ENCODE assay signal across 15 cellular contexts in genomic region chr9:98576354-98576753, GRCh38.
DNase-seq lines count a peak whose midpoint lies in the region; ATAC-seq and TF ChIP-seq lines count a peak whose summit lies in the region.
"Had no signal": no experiment of that assay in that cellular context is flagged by ENCODE, and none has a peak within 500 bp of the region (broad histone marks: within the 10 kb centered on the region; RNA-seq: fewer than 3 reads in every experiment).

No MANE protein-coding gene starts in this region.

- no peaks in the 10 kb centered on the region for H3K9me3 ChIP-seq in gastroesophageal sphincter
- H3K9me3 ChIP-seq: MG63 had no signal

- H3K27me3 ChIP-seq in gastroesophageal sphincter: peaks cover 52% of the 10 kb centered on the region
- H3K27me3 ChIP-seq: MG63 had no signal

- no peaks in the 10 kb centered on the region for H3K36me3 Mint-ChIP-seq in activated CD8-positive, alpha-beta memory T cell treated with anti-CD3 and anti-CD28 coated beads, Interleukin-2, amount 10 ng/mL, durations not matched to agents 7 days and 5 days
- no peaks in the 10 kb centered on the region for H3K36me3 Mint-ChIP-seq in activated T-helper 1 cell treated with anti-CD3 and anti-CD28 coated beads, Interleukin-12 subunit alpha, Interleukin-12 subunit beta, Interleukin-2, Interleukin-4 antibody, amounts not matched to agents 30 ng/mL and 10 ng/mL and 1 ng/mL, durations not matched to agents 14 hours and 24 hours and 36 hours (ENCODE audit: low read depth)

- 78 to 80% methylated on average over 3 of the region's 3 CpGs for WGBS in gastroesophageal sphincter (ENCODE audit: low coverage in 1 of 2), 2 donors

- H3K4me1 Mint-ChIP-seq in activated CD8-positive, alpha-beta memory T cell treated with anti-CD3 and anti-CD28 coated beads, Interleukin-2, amount 10 ng/mL, durations not matched to agents 7 days and 5 days: peaks cover 22% of the 10 kb centered on the region
- H3K4me1 Mint-ChIP-seq in activated T-helper 1 cell treated with anti-CD3 and anti-CD28 coated beads, Interleukin-12 subunit alpha, Interleukin-12 subunit beta, Interleukin-2, Interleukin-4 antibody, amounts not matched to agents 30 ng/mL and 10 ng/mL and 1 ng/mL, durations not matched to agents 14 hours and 24 hours and 36 hours (ENCODE audit: low read depth): peaks cover 24% of the 10 kb centered on the region
- H3K4me1 Mint-ChIP-seq in stimulated activated naive CD8-positive, alpha-beta T cell treated with anti-CD3 and anti-CD28 coated beads, Interleukin-15, amount 100 ng/mL, for 72 hours: peaks cover 18% of the 10 kb centered on the region
- H3K4me1 Mint-ChIP-seq: GM23338 had no signal

- intact Hi-C loops in activated T-helper 1 cell treated with anti-CD3 and anti-CD28 coated beads, Interleukin-12 subunit alpha, Interleukin-12 subunit beta, Interleukin-2, Interleukin-4 antibody, amounts not matched to agents 30 ng/mL and 10 ng/mL and 1 ng/mL, durations not matched to agents 14 hours and 24 hours and 36 hours (cut with micrococcal nuclease): no loop called here

- no peak overlapping the region for H3K27ac ChIP-seq in gastroesophageal sphincter

- no peak for TF ChIP-seq EP300 in gastroesophageal sphincter (IDR thresholded peaks at IDR 0.05)

- H3K27ac Mint-ChIP-seq in activated CD8-positive, alpha-beta memory T cell treated with anti-CD3 and anti-CD28 coated beads, Interleukin-2, amount 10 ng/mL, durations not matched to agents 7 days and 5 days: peak overlapping the region; percentile 61
- H3K27ac Mint-ChIP-seq in activated T-helper 1 cell treated with anti-CD3 and anti-CD28 coated beads, Interleukin-12 subunit alpha, Interleukin-12 subunit beta, Interleukin-2, Interleukin-4 antibody, amounts not matched to agents 30 ng/mL and 10 ng/mL and 1 ng/mL, durations not matched to agents 14 hours and 24 hours and 36 hours: no peak overlapping the region
- H3K27ac Mint-ChIP-seq in stimulated activated naive CD8-positive, alpha-beta T cell treated with anti-CD3 and anti-CD28 coated beads, Interleukin-15, amount 100 ng/mL, for 72 hours: peak overlapping the region; percentile 8 to 21

- DNase-seq in activated CD8-positive, alpha-beta memory T cell treated with anti-CD3 and anti-CD28 coated beads, Interleukin-2, amount 10 ng/mL, durations not matched to agents 7 days and 5 days: no peak
- no peak for DNase-seq in activated CD8-positive, alpha-beta memory T cell treated with anti-CD3 and anti-CD28 coated beads for 24 hours
- no peak for DNase-seq in activated T-helper 1 cell treated with anti-CD3 and anti-CD28 coated beads, Interleukin-12 subunit alpha, Interleukin-12 subunit beta, Interleukin-2, Interleukin-4 antibody, amounts not matched to agents 30 ng/mL and 10 ng/mL and 1 ng/mL, durations not matched to agents 14 hours and 24 hours and 36 hours (ENCODE audit: low spot score)
- no peak for DNase-seq in stimulated activated naive CD8-positive, alpha-beta T cell treated with anti-CD3 and anti-CD28 coated beads, Interleukin-15, amount 100 ng/mL, for 72 hours
- DNase-seq in germinal center (ENCODE audit: low spot score) (no peak), anterior cingulate cortex (lab: John Stamatoyannopoulos, UW) (no peak)
- DNase-seq: activated naive CD4-positive, alpha-beta T cell treated with anti-CD3 and anti-CD28 coated beads, Interleukin-2, amount 50 U/mL, for 16 hours; effector CD8-positive, alpha-beta T cell; right cardiac atrium; SIG-M5 had no signal

- H3K9me3 Mint-ChIP-seq in activated CD8-positive, alpha-beta memory T cell treated with anti-CD3 and anti-CD28 coated beads, Interleukin-2, amount 10 ng/mL, durations not matched to agents 7 days and 5 days (ENCODE audit: low read depth): peaks cover 2% of the 10 kb centered on the region
- no peaks in the 10 kb centered on the region for H3K9me3 Mint-ChIP-seq in activated T-helper 1 cell treated with anti-CD3 and anti-CD28 coated beads, Interleukin-12 subunit alpha, Interleukin-12 subunit beta, Interleukin-2, Interleukin-4 antibody, amounts not matched to agents 30 ng/mL and 10 ng/mL and 1 ng/mL, durations not matched to agents 14 hours and 24 hours and 36 hours
- H3K9me3 Mint-ChIP-seq in stimulated activated naive CD8-positive, alpha-beta T cell treated with anti-CD3 and anti-CD28 coated beads, Interleukin-15, amount 100 ng/mL, for 72 hours: peaks cover 0 to 5% of the 10 kb centered on the region in 2 donors
- H3K9me3 Mint-ChIP-seq: GM23338 had no signal

- H3K4me1 ChIP-seq in gastroesophageal sphincter: no peaks in the 10 kb centered on the region

- no peak overlapping the region for H3K4me3 ChIP-seq in gastroesophageal sphincter
- H3K4me3 ChIP-seq: GM23338, lung, MG63 had no signal

- CTCF ChIA-PET in activated CD8-positive, alpha-beta memory T cell treated with anti-CD3 and anti-CD28 coated beads, Interleukin-2, amount 10 ng/mL, durations not matched to agents 7 days and 5 days (lab: Charles Lee): interaction anchor here (0.8 to 1.1 kb wide), 2 partner anchors 39 to 200 kb away, joined by 3 read pairs; no protein-coding TSS in a partner anchor

- peak; percentile 12 for ATAC-seq in activated CD8-positive, alpha-beta memory T cell treated with anti-CD3 and anti-CD28 coated beads, Interleukin-2, amount 10 ng/mL, durations not matched to agents 7 days and 5 days
- ATAC-seq in HG03097 (IDR thresholded peaks at IDR 0.05; ENCODE audit: low FRiP score, unreplicated experiment): peak; percentile 15
- peak; percentile 18 for ATAC-seq in stimulated activated naive CD8-positive, alpha-beta T cell treated with anti-CD3 and anti-CD28 coated beads, Interleukin-15, amount 100 ng/mL, for 72 hours
- no peak for ATAC-seq in gastroesophageal sphincter
- ATAC-seq: GM23338, right cardiac atrium had no signal

- TF ChIP-seq POLR2A in gastroesophageal sphincter (IDR thresholded peaks at IDR 0.05): no peak

- no peak for TF ChIP-seq CTCF in gastroesophageal sphincter (IDR thresholded peaks at IDR 0.05)

- H3K36me3 ChIP-seq in gastroesophageal sphincter: no peaks in the 10 kb centered on the region
- H3K36me3 ChIP-seq: MG63 had no signal

- H3K4me3 Mint-ChIP-seq in activated CD8-positive, alpha-beta memory T cell treated with anti-CD3 and anti-CD28 coated beads, Interleukin-2, amount 10 ng/mL, durations not matched to agents 7 days and 5 days: peak overlapping the region; percentile 27
- peak overlapping the region; percentile 8 for H3K4me3 Mint-ChIP-seq in activated T-helper 1 cell treated with anti-CD3 and anti-CD28 coated beads, Interleukin-12 subunit alpha, Interleukin-12 subunit beta, Interleukin-2, Interleukin-4 antibody, amounts not matched to agents 30 ng/mL and 10 ng/mL and 1 ng/mL, durations not matched to agents 14 hours and 24 hours and 36 hours
- peak overlapping the region in 1 of 2 donors; percentile 46 for H3K4me3 Mint-ChIP-seq in stimulated activated naive CD8-positive, alpha-beta T cell treated with anti-CD3 and anti-CD28 coated beads, Interleukin-15, amount 100 ng/mL, for 72 hours
- H3K4me3 Mint-ChIP-seq: GM23338 had no signal

- peaks cover 86% of the 10 kb centered on the region for H3K27me3 Mint-ChIP-seq in activated CD8-positive, alpha-beta memory T cell treated with anti-CD3 and anti-CD28 coated beads, Interleukin-2, amount 10 ng/mL, durations not matched to agents 7 days and 5 days
- peaks cover 35% of the 10 kb centered on the region for H3K27me3 Mint-ChIP-seq in activated T-helper 1 cell treated with anti-CD3 and anti-CD28 coated beads, Interleukin-12 subunit alpha, Interleukin-12 subunit beta, Interleukin-2, Interleukin-4 antibody, amounts not matched to agents 30 ng/mL and 10 ng/mL and 1 ng/mL, durations not matched to agents 14 hours and 24 hours and 36 hours (ENCODE audit: insufficient read depth)
- H3K27me3 Mint-ChIP-seq in stimulated activated naive CD8-positive, alpha-beta T cell treated with anti-CD3 and anti-CD28 coated beads, Interleukin-15, amount 100 ng/mL, for 72 hours: peaks cover 75% of the 10 kb centered on the region
